Comparison of ENCODE assay signal across 8 cellular contexts in the genomic region with DNA sequence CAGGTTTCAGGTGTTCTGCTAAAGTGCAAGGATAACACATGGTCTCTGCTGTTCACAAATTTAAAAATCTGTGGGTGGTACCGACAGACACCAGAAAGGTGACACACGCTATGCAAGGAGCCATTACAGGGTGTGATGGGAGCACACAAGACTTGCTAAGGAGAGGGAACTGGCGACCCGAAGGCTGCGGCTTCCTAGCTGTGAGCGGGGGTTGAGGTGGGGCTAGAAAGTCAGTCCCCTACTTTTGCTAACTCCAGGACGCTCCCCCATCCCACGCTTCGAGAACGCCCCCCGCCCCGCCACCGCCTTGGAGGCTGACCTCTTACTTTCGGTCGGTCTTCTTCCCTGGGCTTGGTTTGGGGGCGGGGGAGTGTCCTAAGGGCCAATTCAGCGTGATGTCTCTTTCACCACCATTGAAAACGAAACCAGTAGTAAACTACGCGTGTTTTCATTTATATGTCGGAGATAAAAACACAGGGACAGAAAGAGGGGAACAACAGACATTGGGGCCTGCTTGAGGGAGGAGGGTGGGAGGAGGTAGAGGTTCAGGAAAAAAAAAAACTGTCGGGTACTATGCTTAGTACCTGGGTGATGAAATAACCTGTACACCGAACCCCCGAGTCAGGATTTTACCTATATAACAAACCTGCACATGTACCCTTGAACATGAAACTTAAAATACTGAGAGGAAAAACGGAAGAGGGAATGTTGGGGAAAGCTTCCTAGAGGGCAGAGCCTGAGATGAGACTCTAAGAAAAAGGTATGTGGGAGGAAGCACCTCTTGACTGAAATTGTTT. TPM values are rescaled to one million over a fixed set of nuclear protein-coding genes. Genes with fewer than 3 reads are reported as not detected.
A peak's percentile ranks its signal among the peaks of the same experiment; 100 is the strongest.
DNase-seq lines count a peak whose midpoint lies in the region; ATAC-seq and TF ChIP-seq lines count a peak whose summit lies in the region.

No MANE protein-coding gene starts in this region.

- ATAC-seq in HG03442 (IDR thresholded peaks at IDR 0.05; ENCODE audit: unreplicated experiment) (no peak), GM21423 (IDR thresholded peaks at IDR 0.05; ENCODE audit: unreplicated experiment) (no peak)

- peak overlapping the region; percentile 0 for H2AFZ ChIP-seq in neuron (ENCODE audit: low read depth, low read length)

- H3K27ac ChIP-seq in esophagus muscularis mucosa (replicated peaks in 1 of 4) (peak overlapping the region; percentile 96 to 98 (median 96)), uterus (peak overlapping the region; percentile 99)

- intact Hi-C loops in activated CD4-positive, alpha-beta memory T cell treated with anti-CD3 and anti-CD28 coated beads for 36 hours (cut with micrococcal nuclease), result loop anchor here (2.0 kb wide), 1 partner anchor 109 kb away; no protein-coding TSS in a partner anchor
- intact Hi-C loops in esophagus muscularis mucosa (cut with DNase I), result no loop called here
- intact Hi-C loops in uterus (cut with DNase I; ENCODE audit: low total_unique reads), result no loop called here

- DNase-seq in DMS79 treated with DMSO at 0.1 percent for 48 hours (lab: John Stamatoyannopoulos, UW), result peak; percentile 47
- peak; percentile 57 for DNase-seq in LHCN-M2 (ENCODE audit: low read depth)
- DNase-seq in activated CD4-positive, alpha-beta memory T cell treated with anti-CD3 and anti-CD28 coated beads for 36 hours, result peak; percentile 73
- DNase-seq in esophagus muscularis mucosa (ENCODE audit: extremely low spot score), result no peak
- peak; percentile 65 to 76 for DNase-seq in uterus

- no peak for TF ChIP-seq EP300 in esophagus muscularis mucosa (IDR thresholded peaks at IDR 0.05)

- no peaks in the 10 kb centered on the region for H3K27me3 Mint-ChIP-seq in activated CD4-positive, alpha-beta memory T cell treated with anti-CD3 and anti-CD28 coated beads for 36 hours

- H3K4me1 ChIP-seq in esophagus muscularis mucosa (peaks cover 28 to 46% (median 40%) of the 10 kb centered on the region in 4 donors), neuron (ENCODE audit: insufficient read depth, low read length) (peaks cover 37% of the 10 kb centered on the region), uterus (peaks cover 0 to 8% of the 10 kb centered on the region in 2 donors)

- no peaks in the 10 kb centered on the region for H3K9me3 Mint-ChIP-seq in activated CD4-positive, alpha-beta memory T cell treated with anti-CD3 and anti-CD28 coated beads for 36 hours

- TF ChIP-seq POLR2A in esophagus muscularis mucosa (IDR thresholded peaks at IDR 0.05; ENCODE audit: low read depth) (no peak), uterus (IDR thresholded peaks at IDR 0.05) (no peak)

- H3K27me3 ChIP-seq in esophagus muscularis mucosa (no peaks in the 10 kb centered on the region), neuron (ENCODE audit: insufficient read depth, low read length) (no peaks in the 10 kb centered on the region), uterus (no peaks in the 10 kb centered on the region)

- POLR2A ChIA-PET in activated CD4-positive, alpha-beta memory T cell treated with anti-CD3 and anti-CD28 coated beads for 36 hours (lab: Charles Lee), result interaction anchor here (1.1 to 3.2 kb wide), 7 partner anchors 8 to 32 kb away, joined by 3 to 27 read pairs (median 4); partner anchors contain the start of genes FLAD1, LENEP and PYGO2

- H3K9me3 ChIP-seq in esophagus muscularis mucosa, result no peaks in the 10 kb centered on the region
- H3K9me3 ChIP-seq in neuron (ENCODE audit: low read length), result no peaks in the 10 kb centered on the region
- no peaks in the 10 kb centered on the region for H3K9me3 ChIP-seq in uterus

- WGBS in esophagus muscularis mucosa, result under 1% methylated on average over 22 of the region's 25 CpGs

- peak in 1 of 3 experiments; percentile 5 for TF ChIP-seq CTCF in esophagus muscularis mucosa (IDR thresholded peaks at IDR 0.05)
- TF ChIP-seq CTCF in uterus (IDR thresholded peaks at IDR 0.05), result peak in 1 of 4 experiments; percentile 2

- CTCF ChIA-PET in activated CD4-positive, alpha-beta memory T cell treated with anti-CD3 and anti-CD28 coated beads for 36 hours (lab: Charles Lee), result interaction anchor here (1.0 to 12.9 kb wide), 5 partner anchors 8 to 76 kb away, joined by 5 to 80 read pairs (median 20); partner anchors contain the start of genes ADAM15, FLAD1 and PYGO2

- H3K27ac Mint-ChIP-seq in activated CD4-positive, alpha-beta memory T cell treated with anti-CD3 and anti-CD28 coated beads for 36 hours, result no peak overlapping the region

- H3K4me3 Mint-ChIP-seq in activated CD4-positive, alpha-beta memory T cell treated with anti-CD3 and anti-CD28 coated beads for 36 hours, result no peak overlapping the region

- H3K4me3 ChIP-seq in esophagus muscularis mucosa (peak overlapping the region; percentile 63 to 77 (median 70)), neuron (ENCODE audit: low read length) (peak overlapping the region; percentile 89), uterus (peak overlapping the region; percentile 50 to 73)

- H3K36me3 Mint-ChIP-seq in activated CD4-positive, alpha-beta memory T cell treated with anti-CD3 and anti-CD28 coated beads for 36 hours, result peaks cover 20% of the 10 kb centered on the region

- peaks cover 24% of the 10 kb centered on the region for H3K4me1 Mint-ChIP-seq in activated CD4-positive, alpha-beta memory T cell treated with anti-CD3 and anti-CD28 coated beads for 36 hours (ENCODE audit: low read depth)

- H3K36me3 ChIP-seq in esophagus muscularis mucosa (peaks cover 0 to 9% (median 4%) of the 10 kb centered on the region in 4 donors), neuron (ENCODE audit: insufficient read depth, low read length) (peaks cover 13% of the 10 kb centered on the region), uterus (no peaks in the 10 kb centered on the region)

RNA-seq across cellular contexts. Expression of gene CKS1B, which starts 1.1 kb away (rescaled TPM):
- total RNA-seq in LHCN-M2 (2014; rRNA removed), result 164 and 175 TPM in 2 replicates
- 188 TPM for polyA plus RNA-seq in LHCN-M2 (2012)
- total RNA-seq in activated CD4-positive, alpha-beta memory T cell treated with anti-CD3 and anti-CD28 coated beads for 36 hours, result 100 to 1,000 TPM; 197 to 205 TPM
- 10 to 100 TPM; 11.6 to 21.5 (median 18.8) TPM for total RNA-seq in esophagus muscularis mucosa
- total RNA-seq in uterus, result 10 to 100 TPM; 14.1 to 52.7 (median 22.8) TPM

RNA-seq across cellular contexts. Expression of gene SHC1, which starts 5.1 kb away (rescaled TPM):
- total RNA-seq in LHCN-M2 (2014; rRNA removed) (325 and 337 TPM in 2 replicates), esophagus muscularis mucosa (100 to 1,000 TPM in 1 of 4 donors, 10 to 100 TPM in 3; 60.6 to 101 (median 93.4) TPM), uterus (100 to 1,000 TPM in 2 of 4 donors, 10 to 100 TPM in 2; 93.5 to 149 (median 101) TPM)
- polyA plus RNA-seq in LHCN-M2 (2012), result 407 TPM
- 10 to 100 TPM; 43.4 to 46.5 TPM for total RNA-seq in activated CD4-positive, alpha-beta memory T cell treated with anti-CD3 and anti-CD28 coated beads for 36 hours

RNA-seq across cellular contexts. Expression of gene FLAD1, which starts 7.5 kb away (rescaled TPM):
- total RNA-seq in LHCN-M2 (2014; rRNA removed) (30.9 and 41.3 TPM in 2 replicates), esophagus muscularis mucosa (10 to 100 TPM; 19.5 to 29.6 (median 23.0) TPM), uterus (10 to 100 TPM; 12.6 to 33.8 (median 20.7) TPM)
- 32.9 TPM for polyA plus RNA-seq in LHCN-M2 (2012)
- total RNA-seq in activated CD4-positive, alpha-beta memory T cell treated with anti-CD3 and anti-CD28 coated beads for 36 hours, result 10 to 100 TPM; 45.4 to 49.4 TPM

RNA-seq across cellular contexts. Expression of gene PYGO2, which starts 14.0 kb away (rescaled TPM):
- 21.6 and 24.5 TPM in 2 replicates for total RNA-seq in LHCN-M2 (2014; rRNA removed)
- polyA plus RNA-seq in LHCN-M2 (2012), result 19.5 TPM
- total RNA-seq in activated CD4-positive, alpha-beta memory T cell treated with anti-CD3 and anti-CD28 coated beads for 36 hours, result 10 to 100 TPM; 31.5 to 32.4 TPM
- 10 to 100 TPM; 20.2 to 35.3 (median 27.7) TPM for total RNA-seq in esophagus muscularis mucosa
- total RNA-seq in uterus, result 10 to 100 TPM in 3 of 4 donors, 1 to 10 TPM in 1; 10.0 to 36.4 (median 15.9) TPM

RNA-seq across cellular contexts. Expression of gene LENEP, which starts 17.8 kb away (rescaled TPM):
- total RNA-seq in LHCN-M2 (2014; rRNA removed), result not detected in 2 replicates
- not detected for polyA plus RNA-seq in LHCN-M2 (2012)
- under 1 TPM; 0.36 to 0.56 TPM for total RNA-seq in activated CD4-positive, alpha-beta memory T cell treated with anti-CD3 and anti-CD28 coated beads for 36 hours
- total RNA-seq in esophagus muscularis mucosa, result not detected
- total RNA-seq in uterus, result under 1 TPM in 1 of 4 donors, not detected in 3; 0.83 TPM
